23 cellular contexts compared by ENCODE assay signal in the genomic region with DNA sequence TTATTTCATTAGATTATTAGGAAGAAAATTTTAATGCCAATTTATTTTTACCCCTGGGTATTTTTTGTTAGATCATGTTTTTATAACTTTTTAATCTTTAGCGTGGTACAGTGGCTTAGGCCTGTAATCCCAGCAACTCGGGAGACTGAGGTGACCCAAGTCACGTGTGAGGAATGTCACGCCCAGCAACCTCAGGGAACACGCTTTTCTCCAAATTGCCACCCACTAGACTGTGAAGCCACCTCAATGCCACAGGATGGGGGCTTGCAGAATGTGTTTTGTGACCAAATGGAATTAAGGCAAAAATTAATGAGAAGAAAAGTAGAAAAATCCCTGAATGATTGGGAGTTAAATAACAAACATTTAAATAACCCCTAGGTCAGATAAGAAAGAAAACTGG.
DNase-seq lines count a peak whose midpoint lies in the region; ATAC-seq and TF ChIP-seq lines count a peak whose summit lies in the region.
"Had no signal": no experiment of that assay in that cellular context is flagged by ENCODE, and none has a peak within 500 bp of the region (broad histone marks: within the 10 kb centered on the region; RNA-seq: fewer than 3 reads in every experiment).

No MANE protein-coding gene starts in this region.

- H3K4me3 ChIP-seq in H7 (ENCODE audit: insufficient read depth, low read depth, low read length): no peak overlapping the region
- no peak overlapping the region for H3K4me3 ChIP-seq in right lobe of liver
- H3K4me3 ChIP-seq: SJSA1 had no signal

- H3K36me3 ChIP-seq in H7 (replicated peaks; ENCODE audit: control insufficient read depth, insufficient read depth, low read length) (no peaks in the 10 kb centered on the region), right lobe of liver (no peaks in the 10 kb centered on the region)

- peak overlapping the region; percentile 16 to 60 (median 33) for H3K27ac ChIP-seq in right lobe of liver
- H3K27ac ChIP-seq: SJSA1 had no signal

- no peaks in the 10 kb centered on the region for H3K9me3 ChIP-seq in right lobe of liver
- H3K9me3 ChIP-seq: SJSA1 had no signal

- TF ChIP-seq POLR2A in right lobe of liver (IDR thresholded peaks at IDR 0.05): no peak

- no peak for ATAC-seq in right lobe of liver
- ATAC-seq: activated T-helper 17 cell treated with anti-CD3 and anti-CD28 coated beads, Interleukin-2, amount 50 U/mL, for 72 hours; sciatic nerve; stimulated activated memory B cell treated with anti-CD40 and anti-IgM and Interleukin-4, amounts not matched to agents 10 μg/mL and 1 μg/mL and 100 μg/mL, for 72 hours had no signal

- 53% methylated on average over 5 of the region's 5 CpGs for WGBS in right lobe of liver (ENCODE audit: insufficient coverage, low coverage, low lambda C conversion rate, missing lambda C conversion rate)

- H3K4me1 ChIP-seq in right lobe of liver: peaks cover 0 to 26% (median 5%) of the 10 kb centered on the region in 4 donors
- H3K4me1 ChIP-seq: SJSA1 had no signal

- peak overlapping the region; percentile 46 for H3K27ac Mint-ChIP-seq in activated naive CD8-positive, alpha-beta T cell
- no peak overlapping the region for H3K27ac Mint-ChIP-seq in activated naive CD8-positive, alpha-beta T cell treated with anti-CD3 and anti-CD28 coated beads for 36 hours
- H3K27ac Mint-ChIP-seq: activated T-helper 17 cell treated with anti-CD3 and anti-CD28 coated beads, Interleukin-2, amount 50 U/mL, for 72 hours; stimulated activated memory B cell treated with anti-CD40 and anti-IgM and Interleukin-4, amounts not matched to agents 10 μg/mL and 1 μg/mL and 100 μg/mL, for 72 hours had no signal

- H3K27me3 ChIP-seq in H7 (ENCODE audit: control insufficient read depth, insufficient read depth, low read length) (peaks cover 3% of the 10 kb centered on the region; the same call in 1 of the 2 replicates), right lobe of liver (no peaks in the 10 kb centered on the region)
- H3K27me3 ChIP-seq: SJSA1 had no signal

- DNase-seq in activated naive CD8-positive, alpha-beta T cell treated with anti-CD3 and anti-CD28 coated beads for 36 hours: no peak
- DNase-seq in H7 (peak; percentile 10), right lobe of liver (peak in 1 of 3 donors; percentile 35), posterior vena cava (ENCODE audit: low spot score) (peak; percentile 36), pons (ENCODE audit: low spot score) (no peak), NCI-H128 (lab: John Stamatoyannopoulos, UW; ENCODE audit: unreplicated experiment) (no peak), NCI-H748 treated with DMSO at 0.1 percent for 48 hours (lab: John Stamatoyannopoulos, UW) (no peak)
- DNase-seq: activated CD4-positive, alpha-beta T cell treated with anti-CD3 and anti-CD28 coated beads for 1 hour; C1 segment of cervical spinal cord; central memory CD4-positive, alpha-beta T cell; KG1; midbrain; MM.1S; NCI-H1417 treated with DMSO at 0.1 percent for 48 hours; NCI-H2081; NCI-H226; stimulated activated CD4-positive, alpha-beta T cell treated with anti-CD3 and anti-CD28 coated beads, Interleukin-4, amount 100 ng/mL, for 4 hours had no signal

- intact Hi-C loops in right lobe of liver (cut with DNase I) (no loop called here), posterior vena cava (cut with DNase I) (loop anchor here in 1 of 2 donors (10.0 kb wide), 1 partner anchor 128 kb away; no protein-coding TSS in a partner anchor)

- H3K27me3 Mint-ChIP-seq in activated naive CD8-positive, alpha-beta T cell: no peaks in the 10 kb centered on the region
- no peaks in the 10 kb centered on the region for H3K27me3 Mint-ChIP-seq in activated naive CD8-positive, alpha-beta T cell treated with anti-CD3 and anti-CD28 coated beads for 36 hours
- H3K27me3 Mint-ChIP-seq: activated T-helper 17 cell treated with anti-CD3 and anti-CD28 coated beads, Interleukin-2, amount 50 U/mL, for 72 hours; stimulated activated memory B cell treated with anti-CD40 and anti-IgM and Interleukin-4, amounts not matched to agents 10 μg/mL and 1 μg/mL and 100 μg/mL, for 72 hours had no signal

- H3K9me3 Mint-ChIP-seq in activated naive CD8-positive, alpha-beta T cell (ENCODE audit: low read depth): no peaks in the 10 kb centered on the region
- no peaks in the 10 kb centered on the region for H3K9me3 Mint-ChIP-seq in activated naive CD8-positive, alpha-beta T cell treated with anti-CD3 and anti-CD28 coated beads for 36 hours
- H3K9me3 Mint-ChIP-seq: activated T-helper 17 cell treated with anti-CD3 and anti-CD28 coated beads, Interleukin-2, amount 50 U/mL, for 72 hours; neural crest cell; stimulated activated memory B cell treated with anti-CD40 and anti-IgM and Interleukin-4, amounts not matched to agents 10 μg/mL and 1 μg/mL and 100 μg/mL, for 72 hours had no signal

- H3K36me3 Mint-ChIP-seq in activated naive CD8-positive, alpha-beta T cell: peaks cover 2% of the 10 kb centered on the region
- H3K36me3 Mint-ChIP-seq in activated naive CD8-positive, alpha-beta T cell treated with anti-CD3 and anti-CD28 coated beads for 36 hours: peaks cover 1% of the 10 kb centered on the region

- no peak for TF ChIP-seq CTCF in right lobe of liver (IDR thresholded peaks at IDR 0.05)

- H3K4me3 Mint-ChIP-seq in activated naive CD8-positive, alpha-beta T cell: no peak overlapping the region
- H3K4me3 Mint-ChIP-seq in activated naive CD8-positive, alpha-beta T cell treated with anti-CD3 and anti-CD28 coated beads for 36 hours: no peak overlapping the region
- H3K4me3 Mint-ChIP-seq: activated T-helper 17 cell treated with anti-CD3 and anti-CD28 coated beads, Interleukin-2, amount 50 U/mL, for 72 hours; neural crest cell; stimulated activated memory B cell treated with anti-CD40 and anti-IgM and Interleukin-4, amounts not matched to agents 10 μg/mL and 1 μg/mL and 100 μg/mL, for 72 hours had no signal

- peaks cover 15% of the 10 kb centered on the region for H3K4me1 Mint-ChIP-seq in activated naive CD8-positive, alpha-beta T cell (ENCODE audit: low read depth)
- peaks cover 5% of the 10 kb centered on the region for H3K4me1 Mint-ChIP-seq in activated naive CD8-positive, alpha-beta T cell treated with anti-CD3 and anti-CD28 coated beads for 36 hours
- H3K4me1 Mint-ChIP-seq: neural crest cell; stimulated activated memory B cell treated with anti-CD40 and anti-IgM and Interleukin-4, amounts not matched to agents 10 μg/mL and 1 μg/mL and 100 μg/mL, for 72 hours had no signal

Comparison
In these comparisons a context has a peak if more than half of its experiments do, and no peak if none do; other contexts are left out.
1. DNase-seq: peak in H7 (single experiment) and posterior vena cava (single experiment); none in activated naive CD8-positive, alpha-beta T cell treated with anti-CD3 and anti-CD28 coated beads for 36 hours (single experiment), pons (single experiment), NCI-H128 (single experiment) and NCI-H748 treated with DMSO at 0.1 percent for 48 hours (single experiment).